ENCODE assay signal across 8 cellular contexts in the genomic region with DNA sequence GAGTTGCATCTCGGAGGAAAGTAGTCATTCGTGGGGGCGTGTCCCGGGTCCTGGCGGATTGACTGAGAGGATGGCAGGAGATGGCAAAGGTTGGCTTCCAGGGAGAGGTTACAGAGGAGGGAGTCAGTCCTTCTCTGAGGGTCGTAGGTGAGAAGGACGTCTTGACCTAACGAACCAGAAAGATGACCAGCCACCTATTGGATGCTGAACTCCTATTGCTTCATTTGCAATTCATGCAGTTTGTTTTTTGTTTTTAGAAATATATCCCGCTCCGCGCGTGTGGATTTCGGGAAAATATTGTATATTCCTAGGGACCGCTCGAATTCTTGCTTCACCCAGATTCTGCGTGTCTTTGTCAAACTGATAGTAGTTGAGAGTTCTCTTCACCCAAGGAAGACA. TPM values are rescaled to one million over a fixed set of nuclear protein-coding genes. Genes with fewer than 3 reads are reported as not detected.
DNase-seq lines count a peak whose midpoint lies in the region; ATAC-seq lines count a peak whose summit lies in the region.

No MANE protein-coding gene starts in this region.

- H3K4me1 ChIP-seq in right cardiac atrium (ENCODE audit: control insufficient read depth, insufficient read depth, low read length): no peaks in the 10 kb centered on the region
- peaks cover 7 to 14% (median 11%) of the 10 kb centered on the region in 3 donors for H3K4me1 ChIP-seq in skeletal muscle tissue (ENCODE audit: control insufficient read depth in 3 of 3, insufficient read depth in 3 of 3, low read length in 3 of 3)

- peak overlapping the region; percentile 95 for H3K27ac Mint-ChIP-seq in activated naive CD8-positive, alpha-beta T cell

- intact Hi-C loops in right cardiac atrium (cut with DNase I): no loop called here

- peaks cover 37% of the 10 kb centered on the region for H3K4me1 Mint-ChIP-seq in activated naive CD8-positive, alpha-beta T cell (ENCODE audit: low read depth)

- no peaks in the 10 kb centered on the region for H3K36me3 ChIP-seq in skeletal muscle tissue (ENCODE audit: control insufficient read depth in 3 of 3, insufficient read depth in 3 of 3, low read length in 3 of 3)

- peak overlapping the region; percentile 91 for H3K4me3 Mint-ChIP-seq in activated naive CD8-positive, alpha-beta T cell

- peak overlapping the region; percentile 88 to 89 (median 89) for H3K9ac ChIP-seq in skeletal muscle tissue (ENCODE audit: low read depth in 1 of 3, low read length in 3 of 3)

- WGBS in right cardiac atrium: 1% methylated on average over 16 of the region's 16 CpGs

- H3K9me3 Mint-ChIP-seq in activated naive CD8-positive, alpha-beta T cell (ENCODE audit: low read depth): no peaks in the 10 kb centered on the region

- peak; percentile 76 for DNase-seq in ELR (ENCODE audit: low read depth)
- peak; percentile 43 for DNase-seq in NCI-H2196 treated with DMSO at 0.1 percent for 48 hours (lab: John Stamatoyannopoulos, UW; ENCODE audit: unreplicated experiment)
- DNase-seq in right cardiac atrium: peak in 2 of 3 donors; percentile 59 to 74
- DNase-seq in activated gamma-delta T cell (lab: John Stamatoyannopoulos, UW): no peak

- H3K27ac ChIP-seq in right cardiac atrium (ENCODE audit: low read length): peak overlapping the region; percentile 88
- peak overlapping the region; percentile 84 for H3K27ac ChIP-seq in skeletal muscle tissue (ENCODE audit: low read depth, low read length)

- H3K4me3 ChIP-seq in right cardiac atrium (ENCODE audit: low read length) (peak overlapping the region; percentile 90), skeletal muscle tissue (ENCODE audit: low read length in 3 of 3) (peak overlapping the region; percentile 89 to 98 (median 97))

- ATAC-seq in right cardiac atrium: no peak
- no peak for ATAC-seq in GM21723 (IDR thresholded peaks at IDR 0.05; ENCODE audit: unreplicated experiment)
- ATAC-seq in GM21786 (IDR thresholded peaks at IDR 0.05; ENCODE audit: unreplicated experiment): no peak

- H3K27me3 Mint-ChIP-seq in activated naive CD8-positive, alpha-beta T cell: no peaks in the 10 kb centered on the region

- H3K27me3 ChIP-seq in right cardiac atrium (ENCODE audit: control insufficient read depth, insufficient read depth): no peaks in the 10 kb centered on the region
- no peaks in the 10 kb centered on the region for H3K27me3 ChIP-seq in skeletal muscle tissue (ENCODE audit: control insufficient read depth in 3 of 3, insufficient read depth in 3 of 3, low read length in 3 of 3)

- H3K36me3 Mint-ChIP-seq in activated naive CD8-positive, alpha-beta T cell: peaks cover 3% of the 10 kb centered on the region

- no peaks in the 10 kb centered on the region for H3K9me3 ChIP-seq in right cardiac atrium (ENCODE audit: control insufficient read depth, low read length)
- H3K9me3 ChIP-seq in skeletal muscle tissue (ENCODE audit: control insufficient read depth in 3 of 3, low read length in 3 of 3): no peaks in the 10 kb centered on the region

RNA-seq across cellular contexts. Expression of a gene that starts 0.5 kb away (rescaled TPM):
- 1 to 10 TPM; 5.2 to 5.9 (median 5.5) TPM for total RNA-seq in right cardiac atrium
- polyA plus RNA-seq in right cardiac atrium: 2.9 TPM
- total RNA-seq in skeletal muscle tissue: 7.3 TPM
